23 cellular contexts compared by ENCODE assay signal in genomic region chr3:128872282-128872681, GRCh38. TPM values are rescaled to one million over a fixed set of nuclear protein-coding genes. Genes with fewer than 3 reads are reported as not detected.
DNase-seq lines count a peak whose midpoint lies in the region; ATAC-seq and TF ChIP-seq lines count a peak whose summit lies in the region.
"Had no signal": no experiment of that assay in that cellular context is flagged by ENCODE, and none has a peak within 500 bp of the region (broad histone marks: within the 10 kb centered on the region; RNA-seq: fewer than 3 reads in every experiment).

No MANE protein-coding gene starts in this region.

- no peak overlapping the region for H3K23ac ChIP-seq in neuronal stem cell (ENCODE audit: low read depth, low read length, poor library complexity)

- H3K79me1 ChIP-seq in neuronal stem cell (ENCODE audit: low read depth, low read length), result no peaks in the 10 kb centered on the region

- peak overlapping the region; percentile 46 to 83 for H3K27ac Mint-ChIP-seq in effector memory CD8-positive, alpha-beta T cell
- H3K27ac Mint-ChIP-seq: CD8-positive, alpha-beta T cell; GM23338 had no signal

- H3K27me3 Mint-ChIP-seq in effector memory CD8-positive, alpha-beta T cell, result no peaks in the 10 kb centered on the region

- no peak overlapping the region for H3K4me3 Mint-ChIP-seq in effector memory CD8-positive, alpha-beta T cell
- H3K4me3 Mint-ChIP-seq: CD8-positive, alpha-beta T cell; GM23338; H9 had no signal

- no peak overlapping the region for H2BK12ac ChIP-seq in neuronal stem cell (ENCODE audit: low read length)

- H2AK5ac ChIP-seq in neuronal stem cell (ENCODE audit: low read depth, low read length), result peak overlapping the region; percentile 29

- no peak overlapping the region for H3K14ac ChIP-seq in neuronal stem cell (ENCODE audit: low read length)

- H2BK15ac ChIP-seq in neuronal stem cell (ENCODE audit: low read length), result no peak overlapping the region

- no peak overlapping the region for H3K4ac ChIP-seq in neuronal stem cell (ENCODE audit: low read length)

- H3K9ac ChIP-seq in neuronal stem cell (ENCODE audit: low read depth, low read length, poor library complexity), result no peak overlapping the region
- H3K9ac ChIP-seq: BLaER1 treated with 17β-estradiol and CSF1 and Interleukin-3, amounts not matched to agents 10 nM and 100 nM had no signal

- H3K27me3 ChIP-seq in neuronal stem cell (ENCODE audit: control insufficient read depth in 3 of 3, insufficient read depth in 3 of 3, low read depth in 1 of 3, low read length in 3 of 3), result no peaks in the 10 kb centered on the region
- H3K27me3 ChIP-seq: BE2C; BLaER1 treated with 17β-estradiol and CSF1 and Interleukin-3, amounts not matched to agents 10 nM and 100 nM had no signal

- H3K36me3 ChIP-seq in HEK293 (ENCODE audit: control insufficient read depth in 2 of 2, insufficient read depth in 1 of 2, low read length in 2 of 2) (peaks cover 0 to 13% of the 10 kb centered on the region in 2 experiments; a peak in 1 of 3 replicates), neuronal stem cell (replicated peaks in 1 of 2; ENCODE audit: control insufficient read depth in 2 of 2, insufficient read depth in 2 of 2, low read length in 2 of 2) (peaks cover 0 to 1% of the 10 kb centered on the region in 2 donors)
- H3K36me3 ChIP-seq: BE2C; BLaER1 treated with 17β-estradiol and CSF1 and Interleukin-3, amounts not matched to agents 10 nM and 100 nM had no signal

- H3K4me3 ChIP-seq in HEK293 (ENCODE audit: low read depth, low read length) (no peak overlapping the region), neuronal stem cell (ENCODE audit: low read length in 2 of 2) (no peak overlapping the region), coronary artery (no peak overlapping the region)
- H3K4me3 ChIP-seq: A549; BLaER1 treated with 17β-estradiol and CSF1 and Interleukin-3, amounts not matched to agents 10 nM and 100 nM; GM12878; GM23338 had no signal

- no peak for ATAC-seq in effector memory CD8-positive, alpha-beta T cell (replicated peaks)
- no peak for ATAC-seq in GM21447 (IDR thresholded peaks at IDR 0.05; ENCODE audit: unreplicated experiment)
- ATAC-seq: A549; CD8-positive, alpha-beta T cell; GM12878; GM23338; HCT116 had no signal

- H3K36me3 Mint-ChIP-seq in effector memory CD8-positive, alpha-beta T cell (ENCODE audit: insufficient read depth), result no peaks in the 10 kb centered on the region
- H3K36me3 Mint-ChIP-seq: CD8-positive, alpha-beta T cell had no signal

- no CpG with 5 or more reads among the region's 4 CpGs for WGBS in neuronal stem cell (ENCODE audit: extremely low coverage in 2 of 2, insufficient read length in 2 of 2, insufficient replicate concordance in 1 of 2), 2 donors

- CTCF ChIA-PET in HEK293 (lab: Yijun Ruan, JAX), result interaction anchor here (0.6 to 1.2 kb wide), 3 partner anchors 18 to 192 kb away, joined by 3 to 5 read pairs (median 3); no protein-coding TSS in a partner anchor

- no peak overlapping the region for H3K4me2 ChIP-seq in neuronal stem cell (ENCODE audit: insufficient read depth, low read length, poor library complexity, severe bottlenecking)
- H3K4me2 ChIP-seq: A549; BLaER1 treated with 17β-estradiol and CSF1 and Interleukin-3, amounts not matched to agents 10 nM and 100 nM; GM23338 had no signal

- H2BK120ac ChIP-seq in neuronal stem cell (ENCODE audit: low read depth, low read length), result no peak overlapping the region

- no peak overlapping the region for H4K8ac ChIP-seq in neuronal stem cell (ENCODE audit: low read depth, low read length)

- H4K91ac ChIP-seq in neuronal stem cell (ENCODE audit: low read depth, low read length, poor library complexity), result no peak overlapping the region

- H2AFZ ChIP-seq in neuronal stem cell (ENCODE audit: low read length), result no peak overlapping the region
- H2AFZ ChIP-seq: GM23338 had no signal

- H3K18ac ChIP-seq in neuronal stem cell (ENCODE audit: low read length), result no peak overlapping the region

- POLR2A ChIA-PET in HEK293 (lab: Yijun Ruan, JAX), result interaction anchor here (0.6 kb wide), 1 partner anchor 227 kb away, joined by 3 read pairs; no protein-coding TSS in a partner anchor

- H3K9me3 ChIP-seq in HEK293 (ENCODE audit: control insufficient read depth, insufficient read depth, low read depth, low read length) (no peaks in the 10 kb centered on the region), neuronal stem cell (replicated peaks in 1 of 2; ENCODE audit: control insufficient read depth in 2 of 2, insufficient read depth in 1 of 2, low read depth in 1 of 2, low read length in 2 of 2) (peaks cover 0 to 2% of the 10 kb centered on the region in 2 donors)
- H3K9me3 ChIP-seq: A549; BE2C; BLaER1 treated with 17β-estradiol and CSF1 and Interleukin-3, amounts not matched to agents 10 nM and 100 nM; Caco-2 had no signal

- no peak for TF ChIP-seq CTCF in C4-2B (conservative IDR thresholded peaks at IDR 0.05)
- no peak for TF ChIP-seq CTCF in HEK293 (tag by site-specific recombination; IDR thresholded peaks at IDR 0.05)
- no peak for TF ChIP-seq CTCF in coronary artery (IDR thresholded peaks at IDR 0.05)

- H3K27ac ChIP-seq in C4-2B (peak overlapping the region; percentile 6; the same call in 1 of the 2 replicates), HEK293 (ENCODE audit: extremely low read depth, low read depth, low read length) (no peak overlapping the region), neuronal stem cell (replicated peaks; ENCODE audit: low read length) (no peak overlapping the region), coronary artery (no peak overlapping the region)
- H3K27ac ChIP-seq: A549; BLaER1 treated with 17β-estradiol and CSF1 and Interleukin-3, amounts not matched to agents 10 nM and 100 nM had no signal

- no peak overlapping the region for H2BK5ac ChIP-seq in neuronal stem cell (ENCODE audit: low read length)

- H3K4me1 Mint-ChIP-seq in effector memory CD8-positive, alpha-beta T cell (ENCODE audit: low read depth in 2 of 2), result no peaks in the 10 kb centered on the region

- no peak for DNase-seq in effector memory CD8-positive, alpha-beta T cell
- DNase-seq in neuronal stem cell (ENCODE audit: low spot score) (no peak), globus pallidus (ENCODE audit: low spot score) (no peak), coronary artery (ENCODE audit: low spot score) (no peak)
- DNase-seq: 8988T; ACHN; AML-193; BE2C; Caco-2; CD8-positive, alpha-beta T cell; DMS153; DMS79; EL; GDM1; H9 had no signal

- H3K9me3 Mint-ChIP-seq in effector memory CD8-positive, alpha-beta T cell, result no peaks in the 10 kb centered on the region
- H3K9me3 Mint-ChIP-seq: CD8-positive, alpha-beta T cell; GM23338; H9 had no signal

- H3K4me1 ChIP-seq in HEK293 (ENCODE audit: control insufficient read depth, insufficient read depth, low read length), result no peaks in the 10 kb centered on the region
- no peaks in the 10 kb centered on the region for H3K4me1 ChIP-seq in neuronal stem cell (ENCODE audit: control insufficient read depth in 2 of 2, insufficient read depth in 1 of 2, low read depth in 1 of 2, low read length in 2 of 2)
- H3K4me1 ChIP-seq: A549, BE2C, Caco-2 had no signal

TF ChIP-seq in HEK293, 187 proteins besides CTCF, POLR2A, EP300 and RAD21:
- TF ChIP-seq YY1 (tag by site-specific recombination; IDR thresholded peaks at IDR 0.05) (no peak), ZNF121 (tag by site-specific recombination; IDR thresholded peaks at IDR 0.05) (peak; percentile 58; the same call in 1 of the 2 replicates)
TF ChIP-seq in HEK293: peak in this region for 1.

RNA-seq across cellular contexts. Expression of gene ACAD9, which starts 7.1 kb away (rescaled TPM):
- polyA plus RNA-seq in neuronal stem cell (2013, experiment 1 of 2), result 23.2 TPM
- 22.6 TPM for polyA plus RNA-seq in neuronal stem cell (2013, experiment 2 of 2)
